In the genomic region with DNA sequence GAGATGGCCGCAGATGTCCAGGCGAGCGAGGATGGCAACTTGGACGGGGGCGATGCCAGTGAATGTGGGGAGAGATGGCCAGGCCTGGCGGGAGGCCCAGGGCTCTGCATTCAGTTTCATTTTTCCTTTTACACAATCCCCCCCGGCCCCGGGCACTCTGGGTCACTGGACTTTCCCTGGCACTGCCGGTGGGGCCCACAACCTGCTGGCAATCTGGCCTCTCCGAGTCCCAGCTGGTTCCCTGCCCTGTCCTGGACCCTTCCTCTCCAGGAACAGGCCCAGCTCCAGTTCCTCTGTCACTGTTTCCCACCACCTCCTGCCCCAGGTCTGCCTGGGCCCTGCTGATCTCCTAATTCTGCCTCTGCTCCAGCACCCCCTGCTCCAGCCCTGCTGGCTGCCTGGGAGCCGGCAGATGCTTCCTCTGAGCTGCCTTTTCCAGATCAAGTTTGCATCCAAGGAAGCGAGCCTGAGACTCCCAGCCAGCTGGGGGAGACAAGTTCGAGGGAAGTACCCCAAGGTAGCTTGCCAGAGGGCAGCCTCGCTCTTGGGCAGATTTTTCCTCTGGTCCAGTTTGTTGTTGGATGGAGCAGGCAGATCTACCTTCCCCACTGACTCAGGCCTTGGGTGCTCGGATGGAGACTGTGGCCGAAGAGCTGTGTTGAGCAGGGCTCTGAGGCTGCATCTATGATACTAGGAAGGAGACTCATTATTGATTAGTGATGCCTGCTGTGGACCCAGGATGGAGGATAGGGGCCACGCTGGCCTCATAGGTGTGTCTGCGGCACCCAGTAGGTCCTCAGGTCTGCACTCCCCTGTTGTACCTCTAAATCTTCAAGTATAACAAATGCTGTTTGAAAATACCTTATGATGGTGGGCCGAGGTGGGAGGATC, we compare ENCODE assay signal across 1 cellular context.
TF ChIP-seq lines count a peak whose summit lies in the region.

No MANE protein-coding gene starts in this region.

TF ChIP-seq in GM23338, 12 proteins besides CTCF, POLR2A, EP300 and RAD21 (continued from another document):
- TF ChIP-seq, protein P1, sequence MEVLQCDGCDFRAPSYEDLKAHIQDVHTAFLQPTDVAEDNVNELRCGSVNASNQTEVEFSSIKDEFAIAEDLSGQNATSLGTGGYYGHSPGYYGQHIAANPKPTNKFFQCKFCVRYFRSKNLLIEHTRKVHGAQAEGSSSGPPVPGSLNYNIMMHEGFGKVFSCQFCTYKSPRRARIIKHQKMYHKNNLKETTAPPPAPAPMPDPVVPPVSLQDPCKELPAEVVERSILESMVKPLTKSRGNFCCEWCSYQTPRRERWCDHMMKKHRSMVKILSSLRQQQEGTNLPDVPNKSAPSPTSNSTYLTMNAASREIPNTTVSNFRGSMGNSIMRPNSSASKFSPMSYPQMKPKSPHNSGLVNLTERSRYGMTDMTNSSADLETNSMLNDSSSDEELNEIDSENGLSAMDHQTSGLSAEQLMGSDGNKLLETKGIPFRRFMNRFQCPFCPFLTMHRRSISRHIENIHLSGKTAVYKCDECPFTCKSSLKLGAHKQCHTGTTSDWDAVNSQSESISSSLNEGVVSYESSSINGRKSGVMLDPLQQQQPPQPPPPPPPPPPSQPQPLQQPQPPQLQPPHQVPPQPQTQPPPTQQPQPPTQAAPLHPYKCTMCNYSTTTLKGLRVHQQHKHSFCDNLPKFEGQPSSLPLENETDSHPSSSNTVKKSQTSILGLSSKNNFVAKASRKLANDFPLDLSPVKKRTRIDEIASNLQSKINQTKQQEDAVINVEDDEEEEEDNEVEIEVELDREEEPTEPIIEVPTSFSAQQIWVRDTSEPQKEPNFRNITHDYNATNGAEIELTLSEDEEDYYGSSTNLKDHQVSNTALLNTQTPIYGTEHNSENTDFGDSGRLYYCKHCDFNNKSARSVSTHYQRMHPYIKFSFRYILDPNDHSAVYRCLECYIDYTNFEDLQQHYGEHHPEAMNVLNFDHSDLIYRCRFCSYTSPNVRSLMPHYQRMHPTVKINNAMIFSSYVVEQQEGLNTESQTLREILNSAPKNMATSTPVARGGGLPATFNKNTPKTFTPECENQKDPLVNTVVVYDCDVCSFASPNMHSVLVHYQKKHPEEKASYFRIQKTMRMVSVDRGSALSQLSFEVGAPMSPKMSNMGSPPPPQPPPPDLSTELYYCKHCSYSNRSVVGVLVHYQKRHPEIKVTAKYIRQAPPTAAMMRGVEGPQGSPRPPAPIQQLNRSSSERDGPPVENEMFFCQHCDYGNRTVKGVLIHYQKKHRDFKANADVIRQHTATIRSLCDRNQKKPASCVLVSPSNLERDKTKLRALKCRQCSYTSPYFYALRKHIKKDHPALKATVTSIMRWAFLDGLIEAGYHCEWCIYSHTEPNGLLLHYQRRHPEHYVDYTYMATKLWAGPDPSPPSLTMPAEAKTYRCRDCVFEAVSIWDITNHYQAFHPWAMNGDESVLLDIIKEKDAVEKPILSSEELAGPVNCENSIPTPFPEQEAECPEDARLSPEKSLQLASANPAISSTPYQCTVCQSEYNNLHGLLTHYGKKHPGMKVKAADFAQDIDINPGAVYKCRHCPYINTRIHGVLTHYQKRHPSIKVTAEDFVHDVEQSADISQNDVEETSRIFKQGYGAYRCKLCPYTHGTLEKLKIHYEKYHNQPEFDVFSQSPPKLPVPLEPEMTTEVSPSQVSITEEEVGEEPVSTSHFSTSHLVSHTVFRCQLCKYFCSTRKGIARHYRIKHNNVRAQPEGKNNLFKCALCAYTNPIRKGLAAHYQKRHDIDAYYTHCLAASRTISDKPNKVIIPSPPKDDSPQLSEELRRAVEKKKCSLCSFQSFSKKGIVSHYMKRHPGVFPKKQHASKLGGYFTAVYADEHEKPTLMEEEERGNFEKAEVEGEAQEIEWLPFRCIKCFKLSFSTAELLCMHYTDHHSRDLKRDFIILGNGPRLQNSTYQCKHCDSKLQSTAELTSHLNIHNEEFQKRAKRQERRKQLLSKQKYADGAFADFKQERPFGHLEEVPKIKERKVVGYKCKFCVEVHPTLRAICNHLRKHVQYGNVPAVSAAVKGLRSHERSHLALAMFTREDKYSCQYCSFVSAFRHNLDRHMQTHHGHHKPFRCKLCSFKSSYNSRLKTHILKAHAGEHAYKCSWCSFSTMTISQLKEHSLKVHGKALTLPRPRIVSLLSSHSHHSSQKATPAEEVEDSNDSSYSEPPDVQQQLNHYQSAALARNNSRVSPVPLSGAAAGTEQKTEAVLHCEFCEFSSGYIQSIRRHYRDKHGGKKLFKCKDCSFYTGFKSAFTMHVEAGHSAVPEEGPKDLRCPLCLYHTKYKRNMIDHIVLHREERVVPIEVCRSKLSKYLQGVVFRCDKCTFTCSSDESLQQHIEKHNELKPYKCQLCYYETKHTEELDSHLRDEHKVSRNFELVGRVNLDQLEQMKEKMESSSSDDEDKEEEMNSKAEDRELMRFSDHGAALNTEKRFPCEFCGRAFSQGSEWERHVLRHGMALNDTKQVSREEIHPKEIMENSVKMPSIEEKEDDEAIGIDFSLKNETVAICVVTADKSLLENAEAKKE (CRISPR knock-in tag; IDR thresholded peaks at IDR 0.05) = no peak
- no peak for TF ChIP-seq STAT1 (IDR thresholded peaks at IDR 0.05; ENCODE audit: unreplicated experiment)
- TF ChIP-seq, protein P2, sequence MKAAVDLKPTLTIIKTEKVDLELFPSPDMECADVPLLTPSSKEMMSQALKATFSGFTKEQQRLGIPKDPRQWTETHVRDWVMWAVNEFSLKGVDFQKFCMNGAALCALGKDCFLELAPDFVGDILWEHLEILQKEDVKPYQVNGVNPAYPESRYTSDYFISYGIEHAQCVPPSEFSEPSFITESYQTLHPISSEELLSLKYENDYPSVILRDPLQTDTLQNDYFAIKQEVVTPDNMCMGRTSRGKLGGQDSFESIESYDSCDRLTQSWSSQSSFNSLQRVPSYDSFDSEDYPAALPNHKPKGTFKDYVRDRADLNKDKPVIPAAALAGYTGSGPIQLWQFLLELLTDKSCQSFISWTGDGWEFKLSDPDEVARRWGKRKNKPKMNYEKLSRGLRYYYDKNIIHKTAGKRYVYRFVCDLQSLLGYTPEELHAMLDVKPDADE (IDR thresholded peaks at IDR 0.05) = no peak
- TF ChIP-seq ZNF331 (CRISPR knock-in tag; IDR thresholded peaks at IDR 0.05; ENCODE audit: low read depth) = no peak
- TF ChIP-seq, protein P3, sequence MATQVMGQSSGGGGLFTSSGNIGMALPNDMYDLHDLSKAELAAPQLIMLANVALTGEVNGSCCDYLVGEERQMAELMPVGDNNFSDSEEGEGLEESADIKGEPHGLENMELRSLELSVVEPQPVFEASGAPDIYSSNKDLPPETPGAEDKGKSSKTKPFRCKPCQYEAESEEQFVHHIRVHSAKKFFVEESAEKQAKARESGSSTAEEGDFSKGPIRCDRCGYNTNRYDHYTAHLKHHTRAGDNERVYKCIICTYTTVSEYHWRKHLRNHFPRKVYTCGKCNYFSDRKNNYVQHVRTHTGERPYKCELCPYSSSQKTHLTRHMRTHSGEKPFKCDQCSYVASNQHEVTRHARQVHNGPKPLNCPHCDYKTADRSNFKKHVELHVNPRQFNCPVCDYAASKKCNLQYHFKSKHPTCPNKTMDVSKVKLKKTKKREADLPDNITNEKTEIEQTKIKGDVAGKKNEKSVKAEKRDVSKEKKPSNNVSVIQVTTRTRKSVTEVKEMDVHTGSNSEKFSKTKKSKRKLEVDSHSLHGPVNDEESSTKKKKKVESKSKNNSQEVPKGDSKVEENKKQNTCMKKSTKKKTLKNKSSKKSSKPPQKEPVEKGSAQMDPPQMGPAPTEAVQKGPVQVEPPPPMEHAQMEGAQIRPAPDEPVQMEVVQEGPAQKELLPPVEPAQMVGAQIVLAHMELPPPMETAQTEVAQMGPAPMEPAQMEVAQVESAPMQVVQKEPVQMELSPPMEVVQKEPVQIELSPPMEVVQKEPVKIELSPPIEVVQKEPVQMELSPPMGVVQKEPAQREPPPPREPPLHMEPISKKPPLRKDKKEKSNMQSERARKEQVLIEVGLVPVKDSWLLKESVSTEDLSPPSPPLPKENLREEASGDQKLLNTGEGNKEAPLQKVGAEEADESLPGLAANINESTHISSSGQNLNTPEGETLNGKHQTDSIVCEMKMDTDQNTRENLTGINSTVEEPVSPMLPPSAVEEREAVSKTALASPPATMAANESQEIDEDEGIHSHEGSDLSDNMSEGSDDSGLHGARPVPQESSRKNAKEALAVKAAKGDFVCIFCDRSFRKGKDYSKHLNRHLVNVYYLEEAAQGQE (IDR thresholded peaks at IDR 0.05; ENCODE audit: unreplicated experiment) = no peak
- no peak for TF ChIP-seq EZH2phosphoT487 (IDR thresholded peaks at IDR 0.05; ENCODE audit: unreplicated experiment)
